Comparison of ENCODE assay signal across 1 cellular context in genomic region chr1:182200025-182200814, GRCh38.
TF ChIP-seq lines count a peak whose summit lies in the region.

No MANE protein-coding gene starts in this region.

TF ChIP-seq in K562, 482 proteins besides CTCF, POLR2A, EP300 and RAD21 (continued from another document):
- TF ChIP-seq ZNF512 (tag; IDR thresholded peaks at IDR 0.05) (no peak), AFF1 (IDR thresholded peaks at IDR 0.05; ENCODE audit: low read depth in 1 of 2, partially characterized antibody in 2 of 2) (peak in 1 of 2 experiments; percentile 44), XRCC4 (IDR thresholded peaks at IDR 0.05; ENCODE audit: extremely low read depth, insufficient read depth, insufficient read length) (no peak), ETV6 (IDR thresholded peaks at IDR 0.05; ENCODE audit: borderline replicate concordance in 1 of 2, low read depth in 2 of 2, low read length in 1 of 2) (no peak), ETV6 (CRISPR knock-in tag; IDR thresholded peaks at IDR 0.05; ENCODE audit: borderline replicate concordance) (no peak), CBX8 (IDR thresholded peaks at IDR 0.05; ENCODE audit: borderline replicate concordance, extremely low read depth, low read depth, low read length, poor library complexity, severe bottlenecking) (no peak), ZNF324 (CRISPR knock-in tag; IDR thresholded peaks at IDR 0.05) (no peak), EP400 (IDR thresholded peaks at IDR 0.05) (no peak; the same call in 1 of the 2 replicates), NR4A1 (CRISPR knock-in tag; IDR thresholded peaks at IDR 0.05) (no peak), NR4A1 (tag; IDR thresholded peaks at IDR 0.05) (peak; percentile 72; the same call in 1 of the 2 replicates), GMEB1 (CRISPR knock-in tag; IDR thresholded peaks at IDR 0.05) (no peak), RBM15 (IDR thresholded peaks at IDR 0.05; ENCODE audit: insufficient read depth, low read length) (no peak), GABPB1 (CRISPR knock-in tag; IDR thresholded peaks at IDR 0.05) (no peak), GTF2A2 (tag; IDR thresholded peaks at IDR 0.05) (no peak), KDM2B (CRISPR knock-in tag; IDR thresholded peaks at IDR 0.05) (no peak), PCBP1 (IDR thresholded peaks at IDR 0.05; ENCODE audit: low read depth, low read length, poor library complexity, severe bottlenecking) (no peak), U2AF2 (optimal IDR thresholded peaks at IDR 0.05; ENCODE audit: low read depth, low read length) (no peak), ZNF76 (CRISPR knock-in tag; IDR thresholded peaks at IDR 0.05; ENCODE audit: borderline replicate concordance) (no peak), NR2C1 (IDR thresholded peaks at IDR 0.05) (no peak), NR2C1 (tag; IDR thresholded peaks at IDR 0.05) (peak; percentile 60; the same call in 1 of the 2 replicates), ZNF431 (CRISPR knock-in tag; IDR thresholded peaks at IDR 0.05) (no peak), TAF9B (IDR thresholded peaks at IDR 0.05; ENCODE audit: partially characterized antibody) (no peak), CREM (IDR thresholded peaks at IDR 0.05; ENCODE audit: low read depth) (no peak), CCNT2 (IDR thresholded peaks at IDR 0.05; ENCODE audit: borderline replicate concordance, extremely low read depth, insufficient read length, low read depth, low read length) (peak; percentile 50), TAF15 (IDR thresholded peaks at IDR 0.05; ENCODE audit: low read depth, low read length) (no peak), ZNF146 (CRISPR knock-in tag; IDR thresholded peaks at IDR 0.05; ENCODE audit: unreplicated experiment) (no peak), HMG20A (CRISPR knock-in tag; conservative IDR thresholded peaks at IDR 0.05) (no peak), EZH2 (IDR thresholded peaks at IDR 0.05; ENCODE audit: borderline replicate concordance, low read depth, low read length) (no peak), ZKSCAN3 (CRISPR knock-in tag; IDR thresholded peaks at IDR 0.05) (no peak), ZHX1 (conservative IDR thresholded peaks at IDR 0.05; ENCODE audit: low read length) (no peak), GABPA (tag; conservative IDR thresholded peaks at IDR 0.05; ENCODE audit: low read depth) (no peak; the same call in 1 of the 2 replicates), MLLT1 (IDR thresholded peaks at IDR 0.05) (peak in 1 of 2 experiments; percentile 88; a peak in 2 of 4 replicates), EHMT2 (IDR thresholded peaks at IDR 0.05) (no peak), SMARCB1 (IDR thresholded peaks at IDR 0.05; ENCODE audit: insufficient read length, low read depth) (no peak), CBFB (CRISPR knock-in tag; IDR thresholded peaks at IDR 0.05) (no peak)
- TF ChIP-seq, protein P1, sequence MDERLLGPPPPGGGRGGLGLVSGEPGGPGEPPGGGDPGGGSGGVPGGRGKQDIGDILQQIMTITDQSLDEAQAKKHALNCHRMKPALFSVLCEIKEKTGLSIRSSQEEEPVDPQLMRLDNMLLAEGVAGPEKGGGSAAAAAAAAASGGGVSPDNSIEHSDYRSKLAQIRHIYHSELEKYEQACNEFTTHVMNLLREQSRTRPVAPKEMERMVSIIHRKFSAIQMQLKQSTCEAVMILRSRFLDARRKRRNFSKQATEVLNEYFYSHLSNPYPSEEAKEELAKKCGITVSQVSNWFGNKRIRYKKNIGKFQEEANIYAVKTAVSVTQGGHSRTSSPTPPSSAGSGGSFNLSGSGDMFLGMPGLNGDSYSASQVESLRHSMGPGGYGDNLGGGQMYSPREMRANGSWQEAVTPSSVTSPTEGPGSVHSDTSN (CRISPR knock-in tag; IDR thresholded peaks at IDR 0.05; ENCODE audit: low read depth) = no peak
- TF ChIP-seq, protein P1 (tag; conservative IDR thresholded peaks at IDR 0.05; ENCODE audit: low read depth) = peak; percentile 79
- TF ChIP-seq, protein P2, sequence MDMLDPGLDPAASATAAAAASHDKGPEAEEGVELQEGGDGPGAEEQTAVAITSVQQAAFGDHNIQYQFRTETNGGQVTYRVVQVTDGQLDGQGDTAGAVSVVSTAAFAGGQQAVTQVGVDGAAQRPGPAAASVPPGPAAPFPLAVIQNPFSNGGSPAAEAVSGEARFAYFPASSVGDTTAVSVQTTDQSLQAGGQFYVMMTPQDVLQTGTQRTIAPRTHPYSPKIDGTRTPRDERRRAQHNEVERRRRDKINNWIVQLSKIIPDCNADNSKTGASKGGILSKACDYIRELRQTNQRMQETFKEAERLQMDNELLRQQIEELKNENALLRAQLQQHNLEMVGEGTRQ (CRISPR knock-in tag; IDR thresholded peaks at IDR 0.05) = no peak
